2 cellular contexts compared by ENCODE assay signal in genomic region chr6:78910611-78911134, GRCh38.
TF ChIP-seq lines count a peak whose summit lies in the region.

No MANE protein-coding gene starts in this region.

TF ChIP-seq in GM23338, 12 proteins besides CTCF, POLR2A, EP300 and RAD21 (continued from another document):
- TF ChIP-seq ZNF462 (CRISPR knock-in tag; IDR thresholded peaks at IDR 0.05) (no peak), NANOG (IDR thresholded peaks at IDR 0.05; ENCODE audit: borderline replicate concordance) (no peak), JUNB (IDR thresholded peaks at IDR 0.05; ENCODE audit: unreplicated experiment) (no peak), ETS1 (IDR thresholded peaks at IDR 0.05) (no peak), POLR2AphosphoS5 (IDR thresholded peaks at IDR 0.05; ENCODE audit: low read depth) (no peak), EZH2 (IDR thresholded peaks at IDR 0.05; ENCODE audit: low read depth, unreplicated experiment) (no peak)

TF ChIP-seq in WTC11, 78 proteins besides CTCF, POLR2A, EP300 and RAD21 (continued from another document):
- TF ChIP-seq ETV6 (CRISPR knock-in tag; IDR thresholded peaks at IDR 0.05): 0 out of 2 replicates have a peak, but pooled peaks have one; percentile 26
- peak; percentile 37; the same call in 1 of the 2 replicates for TF ChIP-seq MYBL2 (CRISPR knock-in tag; IDR thresholded peaks at IDR 0.05)
- TF ChIP-seq NFATC4 (CRISPR knock-in tag; IDR thresholded peaks at IDR 0.05): no peak
- peak; percentile 59; the same call in 1 of the 2 replicates for TF ChIP-seq FOXP4 (CRISPR knock-in tag; IDR thresholded peaks at IDR 0.05)
- no peak for TF ChIP-seq ZNF138 (CRISPR knock-in tag; conservative IDR thresholded peaks at IDR 0.05)
- no peak for TF ChIP-seq JUN (CRISPR knock-in tag; IDR thresholded peaks at IDR 0.05)
- TF ChIP-seq FOXP1 (CRISPR knock-in tag; IDR thresholded peaks at IDR 0.05; ENCODE audit: borderline replicate concordance): peak; percentile 64; the same call in 1 of the 2 replicates
- no peak for TF ChIP-seq ZNF121 (CRISPR knock-in tag; IDR thresholded peaks at IDR 0.05)
- TF ChIP-seq RELA (CRISPR knock-in tag; IDR thresholded peaks at IDR 0.05; ENCODE audit: borderline replicate concordance): peak; percentile 37; the same call in 1 of the 2 replicates
- TF ChIP-seq ZNF263 (CRISPR knock-in tag; IDR thresholded peaks at IDR 0.05; ENCODE audit: low read depth): no peak
- 0 out of 2 replicates have a peak, but pooled peaks have one; percentile 61 for TF ChIP-seq ESRRA (CRISPR knock-in tag; IDR thresholded peaks at IDR 0.05; ENCODE audit: borderline replicate concordance)
- no peak for TF ChIP-seq PRDM15 (CRISPR knock-in tag; IDR thresholded peaks at IDR 0.05)
- peak; percentile 68 for TF ChIP-seq MAX (CRISPR knock-in tag; IDR thresholded peaks at IDR 0.05)
- TF ChIP-seq TP53 (CRISPR knock-in tag; IDR thresholded peaks at IDR 0.05): peak; percentile 65; the same call in 1 of the 2 replicates
